In the genomic region with DNA sequence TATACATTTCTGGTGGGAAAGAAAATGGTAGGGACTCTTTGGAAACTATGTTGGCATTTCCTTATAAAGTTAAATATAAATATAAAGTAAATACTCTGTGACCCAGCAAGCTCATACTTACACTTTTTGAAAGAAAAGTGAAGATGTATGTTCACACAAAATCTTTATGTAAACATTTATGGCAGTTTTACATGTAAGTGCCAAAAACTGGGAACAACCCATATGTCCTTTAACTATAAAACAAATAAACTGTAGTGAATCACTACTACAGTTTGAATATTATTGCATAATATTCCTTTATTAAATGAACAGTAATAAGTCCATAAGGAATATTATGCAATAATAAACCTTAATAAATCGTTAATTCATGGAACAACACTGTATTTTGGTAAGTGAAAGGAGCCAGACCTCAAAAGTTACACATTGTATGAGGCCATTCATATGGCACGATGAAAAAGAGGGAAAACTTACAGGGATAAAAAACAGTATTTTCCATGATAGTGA, we compare ENCODE assay signal across 23 cellular contexts.
DNase-seq lines count a peak whose midpoint lies in the region; ATAC-seq, FAIRE-seq and TF ChIP-seq lines count a peak whose summit lies in the region.
"Had no signal": no experiment of that assay in that cellular context is flagged by ENCODE, and none has a peak within 500 bp of the region (broad histone marks: within the 10 kb centered on the region; RNA-seq: fewer than 3 reads in every experiment).

No MANE protein-coding gene starts in this region.

- no peaks in the 10 kb centered on the region for H3K9me3 ChIP-seq in Karpas-422 (ENCODE audit: low read length)
- no peaks in the 10 kb centered on the region for H3K9me3 ChIP-seq in PC-3 (ENCODE audit: low read length)
- H3K9me3 ChIP-seq in K562 (replicated peaks; ENCODE audit: control insufficient read depth, insufficient read depth, low read depth, low read length), result no peaks in the 10 kb centered on the region
- H3K9me3 ChIP-seq in smooth muscle cell (replicated peaks; ENCODE audit: low read depth), result no peaks in the 10 kb centered on the region
- H3K9me3 ChIP-seq: BE2C, BLaER1 had no signal

- H2AFZ ChIP-seq in Karpas-422 (ENCODE audit: low read length), result 0 out of 2 replicates have a peak overlapping the region, but pooled peaks have one; percentile 60
- no peak overlapping the region for H2AFZ ChIP-seq in PC-3 (ENCODE audit: low read length)
- H2AFZ ChIP-seq in K562 (ENCODE audit: low read depth, low read length), result no peak overlapping the region
- no peak overlapping the region for H2AFZ ChIP-seq in smooth muscle cell (ENCODE audit: low read depth)

- 3% methylated on average over 2 of the region's 2 CpGs for WGBS in K562 (ENCODE audit: insufficient coverage, low coverage, missing lambda C conversion rate)
- 83% methylated on average over 2 of the region's 2 CpGs for WGBS in smooth muscle cell (ENCODE audit: low lambda C conversion rate)

- BruUV-seq in PC-3 (replicated peaks; lab: Mats Ljungman, UMichigan) (no TSS peak), K562 (replicated peaks; lab: Mats Ljungman, UMichigan) (no TSS peak)

- H3K9ac ChIP-seq in Karpas-422 (ENCODE audit: low read length), result no peak overlapping the region
- no peak overlapping the region for H3K9ac ChIP-seq in PC-3 (ENCODE audit: low read length)
- no peak overlapping the region for H3K9ac ChIP-seq in K562 (ENCODE audit: insufficient read depth in 1 of 2, low read depth in 2 of 2, low read length in 2 of 2)
- no peak overlapping the region for H3K9ac ChIP-seq in smooth muscle cell (ENCODE audit: low read depth)
- H3K9ac ChIP-seq: BLaER1 had no signal

- no peak for TF ChIP-seq EP300 in K562 (IDR thresholded peaks at IDR 0.05; ENCODE audit: low read length)

- H4K20me1 ChIP-seq in Karpas-422 (ENCODE audit: insufficient read depth, low read depth, low read length), result no peaks in the 10 kb centered on the region
- no peaks in the 10 kb centered on the region for H4K20me1 ChIP-seq in PC-3 (ENCODE audit: low read length)
- H4K20me1 ChIP-seq in K562 (replicated peaks; ENCODE audit: control insufficient read depth, insufficient read depth, low read length), result no peaks in the 10 kb centered on the region
- H4K20me1 ChIP-seq in smooth muscle cell (ENCODE audit: low read depth), result no peaks in the 10 kb centered on the region
- H4K20me1 ChIP-seq: BLaER1 had no signal

- in situ Hi-C loops in K562 (cut with MboI), result no loop called here

- H3K9me1 ChIP-seq in K562 (ENCODE audit: control insufficient read depth, insufficient read depth, low read length), result no peaks in the 10 kb centered on the region

- H3K9me2 ChIP-seq in Karpas-422 (replicated peaks; ENCODE audit: insufficient read depth, low read length), result no peaks in the 10 kb centered on the region
- H3K9me2 ChIP-seq in PC-3 (replicated peaks; ENCODE audit: low read length), result no peaks in the 10 kb centered on the region

- no peak overlapping the region for H3K4me3 ChIP-seq in Karpas-422 (ENCODE audit: low read length)
- H3K4me3 ChIP-seq in PC-3 (ENCODE audit: low read length), result no peak overlapping the region
- no peak overlapping the region for H3K4me3 ChIP-seq in K562
- H3K4me3 ChIP-seq in smooth muscle cell, result no peak overlapping the region
- H3K4me3 ChIP-seq: BLaER1 had no signal

- H3K36me3 ChIP-seq in Karpas-422 (ENCODE audit: insufficient read depth, low read length), result no peaks in the 10 kb centered on the region
- no peaks in the 10 kb centered on the region for H3K36me3 ChIP-seq in PC-3 (ENCODE audit: low read depth, low read length)
- H3K36me3 ChIP-seq in K562 (ENCODE audit: control insufficient read depth, insufficient read depth, low read length), result no peaks in the 10 kb centered on the region
- H3K36me3 ChIP-seq in smooth muscle cell (ENCODE audit: low read depth), result no peaks in the 10 kb centered on the region
- H3K36me3 ChIP-seq: BE2C, BLaER1 had no signal

- ATAC-seq in PC-3, result peak; percentile 70
- no peak for ATAC-seq in K562

- POLR2A ChIA-PET in PC-3 (lab: Charles Lee; ENCODE audit: unreplicated experiment) (no interaction called here), K562 (lab: Yijun Ruan, JAX) (no interaction called here)

- H3K4me2 ChIP-seq in Karpas-422 (ENCODE audit: low read depth, low read length, poor library complexity, severe bottlenecking) (no peak overlapping the region), PC-3 (ENCODE audit: low read length) (no peak overlapping the region), K562 (ENCODE audit: insufficient read depth, low read length) (no peak overlapping the region), smooth muscle cell (no peak overlapping the region)
- H3K4me2 ChIP-seq: BLaER1 had no signal

- FAIRE-seq in K562 (lab: Jason Lieb, UNC), result no peak
- FAIRE-seq: GM12891 had no signal

- CTCF ChIA-PET in PC-3 (lab: Charles Lee), result no interaction called here
- CTCF ChIA-PET in K562 (lab: Yijun Ruan, JAX; ENCODE audit: low intra/inter-chr PET ratio), result no interaction called here

- no peaks in the 10 kb centered on the region for H3K27me3 ChIP-seq in Karpas-422 (ENCODE audit: low read length)
- H3K27me3 ChIP-seq in PC-3 (ENCODE audit: low read length), result no peaks in the 10 kb centered on the region
- no peaks in the 10 kb centered on the region for H3K27me3 ChIP-seq in K562 (ENCODE audit: control insufficient read depth in 2 of 2, insufficient read depth in 2 of 2, low read length in 2 of 2)
- no peaks in the 10 kb centered on the region for H3K27me3 ChIP-seq in smooth muscle cell (ENCODE audit: low read depth)
- H3K27me3 ChIP-seq: BE2C, BLaER1 had no signal

- no peak for TF ChIP-seq RAD21 in K562 (CRISPR knock-in tag; conservative IDR thresholded peaks at IDR 0.05 in 1 of 2, IDR thresholded peaks at IDR 0.05 in 1 of 2)

- intact Hi-C loops in PC-3 (cut with micrococcal nuclease) (loop anchor here (5.0 kb wide), 1 partner anchor 123 kb away; no protein-coding TSS in a partner anchor), K562 (cut with micrococcal nuclease) (no loop called here)

- H3K79me2 ChIP-seq in Karpas-422 (ENCODE audit: low read length), result no peaks in the 10 kb centered on the region
- no peaks in the 10 kb centered on the region for H3K79me2 ChIP-seq in PC-3 (ENCODE audit: low read length)
- H3K79me2 ChIP-seq in K562 (ENCODE audit: control insufficient read depth, insufficient read depth, low read length), result no peaks in the 10 kb centered on the region; the same call in 2 of the 3 replicates
- no peaks in the 10 kb centered on the region for H3K79me2 ChIP-seq in smooth muscle cell (ENCODE audit: low read depth)

- H3K27ac ChIP-seq in Karpas-422 (ENCODE audit: low read length), result no peak overlapping the region
- no peak overlapping the region for H3K27ac ChIP-seq in PC-3 (ENCODE audit: low read length)
- H3K27ac ChIP-seq in K562 (ENCODE audit: extremely low read depth, low read depth, low read length), result no peak overlapping the region
- H3K27ac ChIP-seq in smooth muscle cell (ENCODE audit: low read depth), result no peak overlapping the region
- H3K27ac ChIP-seq: BLaER1 had no signal

- H3K4me1 ChIP-seq in Karpas-422 (ENCODE audit: low read length) (no peaks in the 10 kb centered on the region; the same call in 1 of the 2 replicates), PC-3 (ENCODE audit: insufficient read depth, low read length) (no peaks in the 10 kb centered on the region), K562 (replicated peaks in 1 of 2; ENCODE audit: control insufficient read depth in 2 of 2, insufficient read depth in 2 of 2, low read length in 2 of 2) (no peaks in the 10 kb centered on the region), smooth muscle cell (ENCODE audit: low read depth) (no peaks in the 10 kb centered on the region)
- H3K4me1 ChIP-seq: BE2C, BLaER1 had no signal

- no peak for TF ChIP-seq POLR2A in K562 (conservative IDR thresholded peaks at IDR 0.05)

- no peak for DNase-seq in Karpas-422
- peak; percentile 27 for DNase-seq in PC-3
- no peak for DNase-seq in K562 (ENCODE audit: extremely low read depth in 1 of 4, low spot score in 3 of 4)
- no peak for DNase-seq in smooth muscle cell (lab: John Stamatoyannopoulos, UW; ENCODE audit: unreplicated experiment)
- no peak for DNase-seq in SW480 (ENCODE audit: low spot score)
- no peak for DNase-seq in activated CD4-positive, alpha-beta T cell treated with anti-CD3 and anti-CD28 coated beads for 48 hours
- DNase-seq: 8988T; ACHN; BE2C; C1 segment of cervical spinal cord; CD4-positive, alpha-beta memory T cell; CD4-positive, CD25-positive, alpha-beta regulatory T cell; CD8-positive, alpha-beta memory T cell; COR-L47; DMS 273 treated with DMSO at 0.1 percent for 48 hours; DMS153; DMS53; DMS79; DND-41; EL; GF-D8 had no signal

- no peak for TF ChIP-seq CTCF in PC-3 (conservative IDR thresholded peaks at IDR 0.05; ENCODE audit: low read depth, low read length)
- TF ChIP-seq CTCF in K562 (IDR thresholded peaks at IDR 0.05 in 2 of 3, conservative IDR thresholded peaks at IDR 0.05 in 1 of 3; ENCODE audit: insufficient read depth in 2 of 3, low read depth in 1 of 3, low read length in 3 of 3), result no peak
- no peak for TF ChIP-seq CTCF in smooth muscle cell (IDR thresholded peaks at IDR 0.05; ENCODE audit: borderline replicate concordance, insufficient read depth, poor library complexity, severe bottlenecking)

- H3F3A ChIP-seq in PC-3 (ENCODE audit: low read length, unreplicated experiment) (no peaks in the 10 kb centered on the region), smooth muscle cell (ENCODE audit: low read depth) (no peaks in the 10 kb centered on the region)

TF ChIP-seq in K562, 482 proteins besides CTCF, POLR2A, EP300 and RAD21 (continues in another document):
- TF ChIP-seq CEBPG (CRISPR knock-in tag; IDR thresholded peaks at IDR 0.05), result no peak
- peak in 1 of 2 experiments; percentile 83; a peak in 2 of 4 replicates for TF ChIP-seq CEBPG (tag; conservative IDR thresholded peaks at IDR 0.05 in 1 of 2, IDR thresholded peaks at IDR 0.05 in 1 of 2)
- TF ChIP-seq ZNF780A (CRISPR knock-in tag; IDR thresholded peaks at IDR 0.05), result no peak
- TF ChIP-seq, protein P1, sequence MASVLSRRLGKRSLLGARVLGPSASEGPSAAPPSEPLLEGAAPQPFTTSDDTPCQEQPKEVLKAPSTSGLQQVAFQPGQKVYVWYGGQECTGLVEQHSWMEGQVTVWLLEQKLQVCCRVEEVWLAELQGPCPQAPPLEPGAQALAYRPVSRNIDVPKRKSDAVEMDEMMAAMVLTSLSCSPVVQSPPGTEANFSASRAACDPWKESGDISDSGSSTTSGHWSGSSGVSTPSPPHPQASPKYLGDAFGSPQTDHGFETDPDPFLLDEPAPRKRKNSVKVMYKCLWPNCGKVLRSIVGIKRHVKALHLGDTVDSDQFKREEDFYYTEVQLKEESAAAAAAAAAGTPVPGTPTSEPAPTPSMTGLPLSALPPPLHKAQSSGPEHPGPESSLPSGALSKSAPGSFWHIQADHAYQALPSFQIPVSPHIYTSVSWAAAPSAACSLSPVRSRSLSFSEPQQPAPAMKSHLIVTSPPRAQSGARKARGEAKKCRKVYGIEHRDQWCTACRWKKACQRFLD (CRISPR knock-in tag; IDR thresholded peaks at IDR 0.05), result no peak
- no peak for TF ChIP-seq ZBTB8A (IDR thresholded peaks at IDR 0.05; ENCODE audit: partially characterized antibody)
- peak; percentile 53 for TF ChIP-seq CEBPB (tag; IDR thresholded peaks at IDR 0.05)
